22 cellular contexts compared by ENCODE assay signal in genomic region chr1:51621161-51621560, GRCh38. TPM values are rescaled to one million over a fixed set of nuclear protein-coding genes. Genes with fewer than 3 reads are reported as not detected.
DNase-seq lines count a peak whose midpoint lies in the region; ATAC-seq and TF ChIP-seq lines count a peak whose summit lies in the region.
"Had no signal": no experiment of that assay in that cellular context is flagged by ENCODE, and none has a peak within 500 bp of the region (broad histone marks: within the 10 kb centered on the region; RNA-seq: fewer than 3 reads in every experiment).

No MANE protein-coding gene starts in this region.

- no peaks in the 10 kb centered on the region for H3K9me2 ChIP-seq in MM.1S (replicated peaks; ENCODE audit: insufficient read depth, low read length)
- H3K9me2 ChIP-seq: SK-N-SH had no signal

- peak overlapping the region; percentile 38 for H3K4me3 ChIP-seq in coronary artery
- H3K4me3 ChIP-seq in psoas muscle = peak overlapping the region; percentile 90
- H3K4me3 ChIP-seq in WERI-Rb-1 (ENCODE audit: low read depth, low read length) = no peak overlapping the region
- no peak overlapping the region for H3K4me3 ChIP-seq in MM.1S (ENCODE audit: low read length)
- H3K4me3 ChIP-seq: testis had no signal

- ATAC-seq in psoas muscle = no peak
- ATAC-seq: activated T-cell treated with anti-CD3 and anti-CD28 coated beads, Interleukin-2, amount 50 U/mL, for 4 hours; left colon had no signal

- H3K4me2 ChIP-seq in MM.1S (ENCODE audit: low read depth, low read length) = no peak overlapping the region

- H3K27ac ChIP-seq in coronary artery = peak overlapping the region in 1 of 2 donors; percentile 68
- peak overlapping the region; percentile 97 for H3K27ac ChIP-seq in psoas muscle
- H3K27ac ChIP-seq in WERI-Rb-1 = no peak overlapping the region
- no peak overlapping the region for H3K27ac ChIP-seq in MM.1S (ENCODE audit: low read length)
- H3K27ac ChIP-seq: C4-2B, RWPE1 had no signal

- no peaks in the 10 kb centered on the region for H3F3A ChIP-seq in MM.1S (ENCODE audit: insufficient read depth, low read length)

- no peaks in the 10 kb centered on the region for H4K20me1 ChIP-seq in MM.1S (ENCODE audit: insufficient read depth, low read length)

- H3K79me2 ChIP-seq in MM.1S (ENCODE audit: low read length) = peaks cover 78% of the 10 kb centered on the region

- H3K27me3 ChIP-seq in psoas muscle (ENCODE audit: insufficient read depth in 3 of 3, low read length in 2 of 3) (no peaks in the 10 kb centered on the region), WERI-Rb-1 (ENCODE audit: insufficient read depth, low read depth, severe bottlenecking) (no peaks in the 10 kb centered on the region), MM.1S (replicated peaks; ENCODE audit: insufficient read depth, low read length) (no peaks in the 10 kb centered on the region)
- H3K27me3 ChIP-seq: testis had no signal

- peaks cover 64% of the 10 kb centered on the region for H3K4me1 ChIP-seq in psoas muscle
- H3K4me1 ChIP-seq in MM.1S (ENCODE audit: low read length) = peaks cover 4% of the 10 kb centered on the region; the same call in 1 of the 2 replicates

- WGBS in psoas muscle, 3 donors = 40 to 64% (median 50%) methylated on average over 7 of the region's 7 CpGs

- TF ChIP-seq CTCF in coronary artery (IDR thresholded peaks at IDR 0.05) (no peak), psoas muscle (IDR thresholded peaks at IDR 0.05) (no peak), WERI-Rb-1 (IDR thresholded peaks at IDR 0.05; ENCODE audit: low read depth, low read length) (no peak), MM.1S (IDR thresholded peaks at IDR 0.05; ENCODE audit: low read length) (no peak)

- no peak overlapping the region for H3K9ac ChIP-seq in MM.1S (ENCODE audit: low read length)
- H3K9ac ChIP-seq: SK-N-SH had no signal

- H2AFZ ChIP-seq in MM.1S (ENCODE audit: low read length) = no peak overlapping the region

- H3K36me3 ChIP-seq in psoas muscle (ENCODE audit: insufficient read depth in 1 of 2, low read depth in 1 of 2) (no peaks in the 10 kb centered on the region), WERI-Rb-1 (no peaks in the 10 kb centered on the region; the same call in 1 of the 2 replicates), MM.1S (replicated peaks; ENCODE audit: insufficient read depth, low read length) (no peaks in the 10 kb centered on the region)

- intact Hi-C loops in psoas muscle (cut with DNase I) = loop anchor here in 1 of 2 donors (5.0 to 10.0 kb wide), 2 partner anchors 36 to 144 kb away; no protein-coding TSS in a partner anchor

- peak; percentile 71 for DNase-seq in ELF-1 (ENCODE audit: low read depth, low spot score)
- peak; percentile 31 for DNase-seq in LoVo (ENCODE audit: low spot score)
- DNase-seq in coronary artery (ENCODE audit: low spot score) = no peak
- DNase-seq in psoas muscle = no peak
- DNase-seq in iPS-NIHi7 (ENCODE audit: extremely low spot score) = no peak
- no peak for DNase-seq in WERI-Rb-1
- DNase-seq in activated T-cell treated with anti-CD3 and anti-CD28 coated beads, Interleukin-2, amount 50 U/mL, for 1 hour = no peak
- DNase-seq in MM.1S = no peak
- DNase-seq: activated CD4-positive, alpha-beta T cell treated with anti-CD3 and anti-CD28 coated beads for 48 hours; activated naive CD4-positive, alpha-beta T cell treated with Interleukin-2 at 50 U/mL for 16 hours; activated T-cell treated with anti-CD3 and anti-CD28 coated beads, Interleukin-2, amount 50 U/mL, for 4 hours; amniotic stem cell; left colon; mesenchymal stem cell; NCI-H146; NCI-H524 treated with DMSO at 0.1 percent for 48 hours; SK-N-SH; stimulated activated CD4-positive, alpha-beta T cell treated with anti-CD3 and anti-CD28 coated beads, Interleukin-4, amount 100 ng/mL, for 24 hours; stimulated activated naive CD4-positive, alpha-beta T cell; testis had no signal

- H3K9me3 ChIP-seq in psoas muscle (no peaks in the 10 kb centered on the region), WERI-Rb-1 (ENCODE audit: severe bottlenecking) (no peaks in the 10 kb centered on the region), MM.1S (replicated peaks; ENCODE audit: insufficient read depth, low read length) (no peaks in the 10 kb centered on the region)
- H3K9me3 ChIP-seq: SK-N-SH, testis had no signal

RNA-seq across cellular contexts. Expression of gene OSBPL9, which starts 4.3 kb away (rescaled TPM):
- total RNA-seq in psoas muscle = 100 to 1,000 TPM in 1 of 4 donors, 10 to 100 TPM in 3; 32.5 to 141 (median 52.0) TPM
- 10 to 100 TPM; 15.6 to 84.8 (median 60.6) TPM for polyA plus RNA-seq in psoas muscle

Comparison
In these comparisons a context has a peak if more than half of its experiments do, and no peak if none do; other contexts are left out.
1. DNase-seq: peak in ELF-1 (single experiment) and LoVo (single experiment); none in coronary artery (single experiment), psoas muscle (0 of 2), iPS-NIHi7 (single experiment), WERI-Rb-1 (single experiment), activated T-cell treated with anti-CD3 and anti-CD28 coated beads, Interleukin-2, amount 50 U/mL, for 1 hour (single experiment) and MM.1S (single experiment).
2. H3K4me3 ChIP-seq: peak in coronary artery (single experiment) and psoas muscle (single experiment); none in WERI-Rb-1 (single experiment) and MM.1S (single experiment).